In the genomic region with DNA sequence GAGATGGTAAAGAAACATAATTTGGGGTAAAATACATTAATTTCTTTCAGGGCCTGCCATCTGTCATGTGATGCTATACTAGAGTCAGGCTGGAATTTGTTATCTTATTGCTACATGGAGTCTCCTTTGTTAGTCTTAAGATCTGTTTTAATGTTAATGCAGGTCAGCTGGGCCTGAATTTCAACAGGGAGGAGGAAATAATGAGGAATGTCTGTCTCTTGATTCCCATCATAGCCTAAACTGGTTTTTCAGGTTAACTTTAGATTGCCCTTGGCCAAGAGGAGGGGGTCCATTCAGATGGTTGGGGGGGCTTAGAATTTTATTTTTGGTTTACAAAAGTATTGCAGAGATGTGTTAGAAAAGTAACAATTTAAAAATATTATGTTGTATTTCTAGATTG, we compare ENCODE assay signal across 18 cellular contexts. TPM values are rescaled to one million over a fixed set of nuclear protein-coding genes. Genes with fewer than 3 reads are reported as not detected.
DNase-seq lines count a peak whose midpoint lies in the region; FAIRE-seq and TF ChIP-seq lines count a peak whose summit lies in the region.
"Had no signal": no experiment of that assay in that cellular context is flagged by ENCODE, and none has a peak within 500 bp of the region (broad histone marks: within the 10 kb centered on the region; RNA-seq: fewer than 3 reads in every experiment).

No MANE protein-coding gene starts in this region.

- H3K56ac ChIP-seq in H1 (replicated peaks; ENCODE audit: insufficient read length, low read depth, low read length): no peak overlapping the region

- no peak overlapping the region for H2BK120ac ChIP-seq in H1 (replicated peaks; ENCODE audit: low read depth, low read length)

- H4K91ac ChIP-seq in H1 (replicated peaks; ENCODE audit: insufficient read length, low read length): no peak overlapping the region

- H3K79me2 ChIP-seq in PC-9 (ENCODE audit: low read depth) (no peaks in the 10 kb centered on the region), H1 (ENCODE audit: control insufficient read depth in 1 of 2, insufficient read depth in 2 of 2, low read length in 2 of 2) (no peaks in the 10 kb centered on the region), parathyroid adenoma (no peaks in the 10 kb centered on the region)

- no peak overlapping the region for H4K8ac ChIP-seq in H1 (ENCODE audit: extremely low read depth, insufficient read depth, low read length)

- H3K4ac ChIP-seq in H1 (replicated peaks; ENCODE audit: insufficient read length, low read depth, low read length): no peak overlapping the region

- H2AFZ ChIP-seq in PC-9 (no peak overlapping the region), H1 (ENCODE audit: low read length) (no peak overlapping the region), parathyroid adenoma (peak overlapping the region; percentile 5)

- no peak for TF ChIP-seq EP300 in H1 (IDR thresholded peaks at IDR 0.05; ENCODE audit: borderline replicate concordance in 1 of 2, low read depth in 2 of 2, low read length in 2 of 2)

- H3K18ac ChIP-seq in H1 (ENCODE audit: extremely low read depth, low read length): no peak overlapping the region; the same call in 1 of the 2 replicates

- H3K9me3 ChIP-seq in PC-9 (ENCODE audit: insufficient read depth, low read depth) (no peaks in the 10 kb centered on the region), H1 (ENCODE audit: insufficient read depth in 2 of 2, low read depth in 1 of 2, low read length in 1 of 2) (no peaks in the 10 kb centered on the region), iPS-18a (ENCODE audit: control insufficient read depth, low read depth, low read length) (no peaks in the 10 kb centered on the region), parathyroid adenoma (ENCODE audit: control insufficient read depth, low read length) (no peaks in the 10 kb centered on the region)

- no peak overlapping the region for H2BK20ac ChIP-seq in H1 (ENCODE audit: low read length)

- TF ChIP-seq CTCF in PC-9 (conservative IDR thresholded peaks at IDR 0.05) (no peak), H1 (IDR thresholded peaks at IDR 0.05; ENCODE audit: control extremely low read depth in 1 of 3, insufficient read depth in 1 of 3, low read depth in 1 of 3, low read length in 3 of 3) (no peak), parathyroid adenoma (IDR thresholded peaks at IDR 0.05) (no peak)

- H3K23me2 ChIP-seq in H1 (ENCODE audit: low read depth, low read length): no peaks in the 10 kb centered on the region

- BruUV-seq in PC-9 (replicated peaks; lab: Mats Ljungman, UMichigan): no TSS peak

- CTCF ChIA-PET in PC-9 (lab: Charles Lee): no interaction called here
- CTCF ChIA-PET in H1 (lab: Charles Lee; ENCODE audit: partially characterized antibody): interaction anchor here (0.6 to 0.9 kb wide), 3 partner anchors 21 to 93 kb away, joined by 3 to 7 read pairs (median 3); no protein-coding TSS in a partner anchor

- H3K4me3 ChIP-seq in PC-9 (no peak overlapping the region), H1 (ENCODE audit: extremely low read depth in 1 of 4, insufficient read depth in 2 of 4, low read depth in 3 of 4, low read length in 4 of 4) (peak overlapping the region in 1 of 4 experiments; percentile 10; a peak in 1 of 8 replicates), iPS-18a (ENCODE audit: low read length) (peak overlapping the region; percentile 14), parathyroid adenoma (ENCODE audit: low read depth, low read length) (no peak overlapping the region)

- peaks cover 25% of the 10 kb centered on the region; the same call in 1 of the 2 replicates for H3F3A ChIP-seq in PC-9 (ENCODE audit: insufficient read depth, low read depth)

- FAIRE-seq in H1 (lab: Jason Lieb, UNC): peak; percentile 39
- FAIRE-seq: HTR-8/SVneo had no signal

- no peak for TF ChIP-seq RAD21 in H1 (IDR thresholded peaks at IDR 0.05 in 1 of 2, conservative IDR thresholded peaks at IDR 0.05 in 1 of 2; ENCODE audit: low read depth in 2 of 2, low read length in 2 of 2)

- H3K4me1 ChIP-seq in PC-9 (replicated peaks; ENCODE audit: insufficient read depth): peaks cover 41% of the 10 kb centered on the region
- peaks cover 0 to 25% (median 12%) of the 10 kb centered on the region in 4 experiments; a peak in 3 of 7 replicates for H3K4me1 ChIP-seq in H1 (replicated peaks in 1 of 4; ENCODE audit: control insufficient read depth in 3 of 4, insufficient read depth in 4 of 4, low read length in 3 of 4)
- peaks cover 39% of the 10 kb centered on the region for H3K4me1 ChIP-seq in iPS-18a (ENCODE audit: control insufficient read depth, low read depth, low read length)
- no peaks in the 10 kb centered on the region for H3K4me1 ChIP-seq in parathyroid adenoma

- POLR2A ChIA-PET in PC-9 (lab: Charles Lee; ENCODE audit: unreplicated experiment): no interaction called here
- POLR2A ChIA-PET in H1 (lab: Charles Lee; ENCODE audit: partially characterized antibody): interaction anchor here (0.6 kb wide), 2 partner anchors 74 to 77 kb away, joined by 3 to 4 read pairs; no protein-coding TSS in a partner anchor

- peak overlapping the region; percentile 75 for H4K5ac ChIP-seq in H1 (ENCODE audit: insufficient read length, low read depth, low read length)

- H3K9ac ChIP-seq in H1 (replicated peaks in 1 of 4; ENCODE audit: extremely low read depth in 1 of 4, low read depth in 3 of 4, low read length in 3 of 4): no peak overlapping the region
- H3K9ac ChIP-seq in iPS-18a (ENCODE audit: low read length): no peak overlapping the region
- H3K9ac ChIP-seq in parathyroid adenoma: no peak overlapping the region

- intact Hi-C loops in PC-9 (cut with micrococcal nuclease; ENCODE audit: unreplicated experiment): no loop called here

- DNase-seq in PC-9 (peak in 1 of 2 experiments; percentile 80), H1 (ENCODE audit: low read depth in 1 of 2, low spot score in 2 of 2) (no peak), SW480 (ENCODE audit: low spot score) (no peak)
- no peak for DNase-seq in activated CD4-positive, CD25-positive, alpha-beta regulatory T cell treated with anti-CD3 and anti-CD28 coated beads, Interleukin-2, amount 50 U/mL, for 72 hours
- no peak for DNase-seq in NK-92 treated with Interleukin-12 subunit alpha and Interleukin-12 subunit beta, amount 100 ng/mL, for 24 hours (lab: John Stamatoyannopoulos, UW)
- DNase-seq: ACHN, GDM1, NCI-H1105, NCI-H2081, NCI-H510A treated with DMSO at 0.1 percent for 48 hours, NCI-H774, OCI-M1, RPMI8226, SHP77 treated with DMSO at 0.1 percent for 48 hours had no signal

- no peaks in the 10 kb centered on the region for H4K20me1 ChIP-seq in PC-9 (ENCODE audit: insufficient read depth)
- no peaks in the 10 kb centered on the region for H4K20me1 ChIP-seq in H1 (replicated peaks in 1 of 2; ENCODE audit: control insufficient read depth in 1 of 2, insufficient read depth in 2 of 2, low read length in 2 of 2)

- no peak for TF ChIP-seq POLR2A in H1 (IDR thresholded peaks at IDR 0.05; ENCODE audit: control extremely low read depth in 1 of 2, low read depth in 2 of 2, low read length in 2 of 2)

- H2BK12ac ChIP-seq in H1 (ENCODE audit: low read depth, low read length): no peak overlapping the region

- H2AK5ac ChIP-seq in H1 (ENCODE audit: low read depth, low read length): no peak overlapping the region

- H3K27ac ChIP-seq in PC-9 (peak overlapping the region; percentile 67), H1 (ENCODE audit: low read depth, low read length) (no peak overlapping the region), iPS-18a (ENCODE audit: low read length) (peak overlapping the region; percentile 48), parathyroid adenoma (no peak overlapping the region)
- H3K27ac ChIP-seq: C4-2B had no signal

- no peaks in the 10 kb centered on the region for H3K9me2 ChIP-seq in PC-9 (ENCODE audit: insufficient read depth)

- H3K36me3 ChIP-seq in PC-9 (ENCODE audit: low read depth) (no peaks in the 10 kb centered on the region), H1 (ENCODE audit: control insufficient read depth in 2 of 4, insufficient read depth in 4 of 4, low read length in 3 of 4) (no peaks in the 10 kb centered on the region), iPS-18a (ENCODE audit: control insufficient read depth, low read depth, low read length) (no peaks in the 10 kb centered on the region), parathyroid adenoma (ENCODE audit: control insufficient read depth, insufficient read depth, low read length) (no peaks in the 10 kb centered on the region)

- no peak overlapping the region for H3K23ac ChIP-seq in H1 (ENCODE audit: insufficient read length)

- H3K27me3 ChIP-seq in PC-9 (ENCODE audit: insufficient read depth, low read depth): no peaks in the 10 kb centered on the region
- no peaks in the 10 kb centered on the region for H3K27me3 ChIP-seq in H1 (replicated peaks in 1 of 4; ENCODE audit: control insufficient read depth in 3 of 4, extremely low read depth in 1 of 4, insufficient read depth in 3 of 4, low read length in 3 of 4)
- H3K27me3 ChIP-seq in iPS-18a (ENCODE audit: control insufficient read depth, insufficient read depth, low read length): no peaks in the 10 kb centered on the region
- H3K27me3 ChIP-seq in parathyroid adenoma (ENCODE audit: control insufficient read depth, insufficient read depth, low read length): no peaks in the 10 kb centered on the region

- 0 out of 2 replicates have a peak, but pooled peaks cover 2% of the 10 kb centered on the region for H3K79me1 ChIP-seq in H1 (ENCODE audit: low read depth, low read length)

- H2BK5ac ChIP-seq in H1 (ENCODE audit: low read depth, low read length): no peak overlapping the region

- no peak overlapping the region for H2BK15ac ChIP-seq in H1 (ENCODE audit: low read length)

- H3K14ac ChIP-seq in H1 (ENCODE audit: insufficient read length): no peak overlapping the region

- H3K4me2 ChIP-seq in PC-9 (peak overlapping the region; percentile 37), H1 (ENCODE audit: insufficient read depth in 1 of 2, low read depth in 2 of 2, low read length in 2 of 2) (peak overlapping the region; percentile 7 to 35; a peak in 1 of 4 replicates), parathyroid adenoma (ENCODE audit: low read length) (no peak overlapping the region)

TF ChIP-seq in H1, 55 proteins besides CTCF, POLR2A, EP300 and RAD21:
- TF ChIP-seq SP1 (IDR thresholded peaks at IDR 0.05; ENCODE audit: low read depth, low read length) (peak; percentile 81), PHF8 (conservative IDR thresholded peaks at IDR 0.05; ENCODE audit: low read depth, low read length) (no peak), YY1 (IDR thresholded peaks at IDR 0.05; ENCODE audit: low read depth, low read length) (peak; percentile 5; the same call in 1 of the 2 replicates), GABPA (IDR thresholded peaks at IDR 0.05; ENCODE audit: borderline replicate concordance, insufficient read depth, low read length) (no peak)

RNA-seq across cellular contexts. Expression of a gene that starts 19.0 kb away (rescaled TPM):
- total RNA-seq in PC-9 (2021): 33.9 and 36.1 TPM in 2 replicates
- 13.8 and 16.4 TPM in 2 replicates for total RNA-seq in H1 (2021; fragmentation: NEBNext Ultra II Directional; extraction: Animal tissue kit (Norgen Biotek cat#: 25700))
- polyA plus RNA-seq in H1 (2011; rRNA removed): 4.6 and 7.5 TPM in 2 replicates
- 9.7 TPM for polyA plus RNA-seq in H1 (2011; cell fraction: cytosol; rRNA removed)
- polyA plus RNA-seq in H1 (2011; cell fraction: nucleus; rRNA removed): 2.8 TPM
- polyA plus RNA-seq in H1 (2012, experiment 1 of 2): 7.2 to 12.5 TPM (median 10.3 TPM) in 4 replicates
- 2.3 TPM for polyA plus RNA-seq in H1 (2012, experiment 2 of 2)
- polyA plus RNA-seq in H1 (2013, experiment 1 of 2): 29.4 TPM
- 29.7 TPM for polyA plus RNA-seq in H1 (2013, experiment 2 of 2)
- polyA minus RNA-seq in H1 (2011; rRNA and poly(A)+ RNA removed): 7.2 and 7.9 TPM in 2 replicates
- 5.3 TPM for polyA minus RNA-seq in H1 (2011; cell fraction: cytosol; rRNA and poly(A)+ RNA removed)
- 19.3 TPM for polyA minus RNA-seq in H1 (2011; cell fraction: nucleus; rRNA and poly(A)+ RNA removed)

Comparison
In these comparisons a context has a peak if more than half of its experiments do, and no peak if none do; other contexts are left out.
1. H3K27ac ChIP-seq: peak in PC-9 (single experiment) and iPS-18a (single experiment); none in H1 (single experiment) and parathyroid adenoma (single experiment).